In genomic region chr5:125226825-125227224, GRCh38 we compare ENCODE assay signal across 1 cellular context.
TF ChIP-seq lines count a peak whose summit lies in the region.

No MANE protein-coding gene starts in this region.

TF ChIP-seq in HEK293, 187 proteins besides CTCF, POLR2A, EP300 and RAD21 (continued from another document):
- peak; percentile 68; the same call in 1 of the 2 replicates for TF ChIP-seq PRDM10 (tag by site-specific recombination; IDR thresholded peaks at IDR 0.05)
- no peak for TF ChIP-seq ZNF184 (tag by site-specific recombination; IDR thresholded peaks at IDR 0.05)
- no peak for TF ChIP-seq ZNF391 (tag by site-specific recombination; IDR thresholded peaks at IDR 0.05; ENCODE audit: borderline replicate concordance, low read depth)
